ENCODE assay signal across 17 cellular contexts in genomic region chr5:63145167-63145566, GRCh38.
"Had no signal": no experiment of that assay in that cellular context is flagged by ENCODE, and none has a peak within 500 bp of the region (broad histone marks: within the 10 kb centered on the region; RNA-seq: fewer than 3 reads in every experiment).

No MANE protein-coding gene starts in this region.

- H3K9me3 ChIP-seq: ascending aorta, esophagus squamous epithelium, gastroesophageal sphincter, spleen, suprapubic skin, upper lobe of right lung had no signal

- DNase-seq: activated CD4-positive, alpha-beta T cell treated with anti-CD3 and anti-CD28 coated beads for 36 hours; activated CD8-positive, alpha-beta memory T cell treated with anti-CD3 and anti-CD28 coated beads, Interleukin-2, amount 50 U/mL, for 48 hours; activated CD8-positive, alpha-beta T cell treated with anti-CD3 and anti-CD28 coated beads, Interleukin-2, amount 10 ng/mL, durations not matched to agents 7 days and 5 days; activated naive CD8-positive, alpha-beta T cell treated with anti-CD3 and anti-CD28 coated beads, Interleukin-2, amount 10 ng/mL, durations not matched to agents 7 days and 5 days; esophagus squamous epithelium; naive thymus-derived CD4-positive, alpha-beta T cell; retina; spleen; stimulated activated CD4-positive, alpha-beta T cell treated with anti-CD3 and anti-CD28 coated beads, Interleukin-1b, Interleukin-23, amount 100 ng/mL, for 48 hours; stimulated activated naive CD4-positive, alpha-beta T cell treated with Interleukin-2 at 50 U/mL for 16 hours; T-helper 1 cell; upper lobe of right lung; WERI-Rb-1 had no signal

- H3K4me3 ChIP-seq: ascending aorta, esophagus squamous epithelium, gastroesophageal sphincter, spleen, suprapubic skin, upper lobe of right lung had no signal

- H3K27me3 ChIP-seq: ascending aorta, esophagus squamous epithelium, gastroesophageal sphincter, spleen, suprapubic skin, upper lobe of right lung had no signal

- H3K36me3 ChIP-seq: ascending aorta, esophagus squamous epithelium, gastroesophageal sphincter, spleen, suprapubic skin, upper lobe of right lung, WERI-Rb-1 had no signal

- H3K27ac ChIP-seq: ascending aorta, esophagus squamous epithelium, gastroesophageal sphincter, parathyroid adenoma, spleen, suprapubic skin, upper lobe of right lung, WERI-Rb-1 had no signal

- ATAC-seq: activated CD4-positive, alpha-beta T cell treated with anti-CD3 and anti-CD28 coated beads for 36 hours; activated CD8-positive, alpha-beta T cell treated with anti-CD3 and anti-CD28 coated beads, Interleukin-2, amount 10 ng/mL, durations not matched to agents 7 days and 5 days; gastroesophageal sphincter; naive thymus-derived CD4-positive, alpha-beta T cell; upper lobe of right lung had no signal

- H3K4me1 ChIP-seq: ascending aorta, esophagus squamous epithelium, gastroesophageal sphincter, parathyroid adenoma, spleen, suprapubic skin, upper lobe of right lung had no signal
